ENCODE assay signal across 17 cellular contexts in genomic region chr4:20026456-20026855, GRCh38.
DNase-seq lines count a peak whose midpoint lies in the region; TF ChIP-seq lines count a peak whose summit lies in the region.
"Had no signal": no experiment of that assay in that cellular context is flagged by ENCODE, and none has a peak within 500 bp of the region (broad histone marks: within the 10 kb centered on the region; RNA-seq: fewer than 3 reads in every experiment).

No MANE protein-coding gene starts in this region.

- in situ Hi-C loops in astrocyte of the cerebellum (cut with HindIII; ENCODE audit: low sequenced_read_pairs): no loop called here

- DNase-seq in AG08395 (ENCODE audit: low spot score): peak; percentile 70
- DNase-seq in GM04504 (ENCODE audit: low read depth): peak; percentile 13
- peak; percentile 69 for DNase-seq in astrocyte of the cerebellum (ENCODE audit: low read depth)
- peak; percentile 79 for DNase-seq in fibroblast of peridontal ligament (ENCODE audit: extremely low read depth)
- DNase-seq in cerebellar cortex (ENCODE audit: low spot score): no peak
- DNase-seq in NCI-H2227 treated with DMSO at 0.1 percent for 48 hours (lab: John Stamatoyannopoulos, UW): no peak
- DNase-seq in mucosa of gallbladder (ENCODE audit: low spot score): no peak
- DNase-seq in NCI-H2107 treated with DMSO at 0.1 percent for 48 hours (lab: John Stamatoyannopoulos, UW; ENCODE audit: unreplicated experiment): no peak
- DNase-seq: AML-193; CD4-positive, CD25-positive, alpha-beta regulatory T cell; DMS79; GOT3; Kasumi-1; NCI-H187 treated with DMSO at 0.1 percent for 48 hours; NCI-H345; NCI-H69; PC-3 had no signal

- TF ChIP-seq CTCF in astrocyte of the cerebellum (IDR thresholded peaks at IDR 0.05; ENCODE audit: low read depth, low read length, missing control alignments): no peak

- H3K4me3 ChIP-seq in astrocyte of the cerebellum (ENCODE audit: low read depth, low read length): no peak overlapping the region

Comparison
In these comparisons a context has a peak if more than half of its experiments do, and no peak if none do; other contexts are left out.
1. DNase-seq: peak in AG08395 (single experiment), GM04504 (single experiment), astrocyte of the cerebellum (single experiment) and fibroblast of peridontal ligament (single experiment); none in cerebellar cortex (single experiment), NCI-H2227 treated with DMSO at 0.1 percent for 48 hours (single experiment), mucosa of gallbladder (single experiment) and NCI-H2107 treated with DMSO at 0.1 percent for 48 hours (single experiment).